ENCODE assay signal across 7 cellular contexts in genomic region chr6:70415247-70415646, GRCh38. TPM values are rescaled to one million over a fixed set of nuclear protein-coding genes. Genes with fewer than 3 reads are reported as not detected.
A peak's percentile ranks its signal among the peaks of the same experiment; 100 is the strongest.
DNase-seq lines count a peak whose midpoint lies in the region; ATAC-seq, FAIRE-seq and TF ChIP-seq lines count a peak whose summit lies in the region.

No MANE protein-coding gene starts in this region.

- in situ Hi-C loops in GM12878 (cut with MboI) = no loop called here

- H3K4me2 ChIP-seq in GM12878 (ENCODE audit: control insufficient read depth, insufficient read depth) = peak overlapping the region; percentile 66

- RAD21 ChIA-PET in GM12878 (lab: Charles Lee; ENCODE audit: unreplicated experiment) = interaction anchor here (0.8 to 1.2 kb wide), 4 partner anchors 10 to 195 kb away, joined by 3 read pairs; no protein-coding TSS in a partner anchor

- 0 out of 2 replicates have a peak overlapping the region, but pooled peaks have one; percentile 0 for H3K9ac ChIP-seq in GM12878 (ENCODE audit: control insufficient read depth, insufficient read depth, low read length)

- H3K4me3 Mint-ChIP-seq in IgD-negative memory B cell (peak overlapping the region; percentile 22 to 87 (median 38)), neural crest cell (peak overlapping the region; percentile 78)

- no peaks in the 10 kb centered on the region for H3K27me3 Mint-ChIP-seq in IgD-negative memory B cell
- H3K27me3 Mint-ChIP-seq in neural crest cell (ENCODE audit: low read depth) = no peaks in the 10 kb centered on the region

- SMC1A ChIA-PET in GM12878 (lab: Charles Lee; ENCODE audit: uncharacterized antibody, unreplicated experiment) = interaction anchor here (0.8 to 1.6 kb wide), 3 partner anchors 14 to 123 kb away, joined by 3 to 4 read pairs (median 3); no protein-coding TSS in a partner anchor

- POLR2A ChIA-PET in GM12878 (lab: Charles Lee) = interaction anchor here (0.7 to 3.2 kb wide), 2 partner anchors 20 to 253 kb away, joined by 3 to 12 read pairs; partner anchors contain the start of gene SMAP1

- no peak for TF ChIP-seq RAD21 in GM12878 (IDR thresholded peaks at IDR 0.05; ENCODE audit: insufficient read depth, low read depth, low read length)

- no peak for TF ChIP-seq EP300 in GM12878 (IDR thresholded peaks at IDR 0.05; ENCODE audit: borderline replicate concordance in 1 of 2, control insufficient read depth in 1 of 2, low read depth in 2 of 2, low read length in 2 of 2)

- ATAC-seq in GM12878 (peak; percentile 7; the same call in 2 of the 3 replicates), aorta (ENCODE audit: low FRiP score) (no peak)

- peaks cover 5% of the 10 kb centered on the region for H3K36me3 Mint-ChIP-seq in IgD-negative memory B cell
- H3K36me3 Mint-ChIP-seq in neural crest cell (ENCODE audit: low read depth) = peaks cover 15% of the 10 kb centered on the region

- DNase-seq in GM12865 (ENCODE audit: low read depth) (peak; percentile 35), GM12878 (ENCODE audit: low read depth, low spot score) (no peak), neural crest cell (ENCODE audit: low read depth, low spot score) (no peak), aorta (no peak), NCI-H1436 (lab: John Stamatoyannopoulos, UW) (no peak), Peyer's patch (no peak)

- H3K4me1 Mint-ChIP-seq in IgD-negative memory B cell (peaks cover 15 to 23% (median 18%) of the 10 kb centered on the region in 3 donors), neural crest cell (peaks cover 38% of the 10 kb centered on the region)

- H3K9me3 ChIP-seq in GM12878 (replicated peaks; ENCODE audit: control insufficient read depth, insufficient read depth, low read length) (peaks cover 2% of the 10 kb centered on the region; the same call in 1 of the 3 replicates), aorta (ENCODE audit: control insufficient read depth, low read length) (no peaks in the 10 kb centered on the region), Peyer's patch (no peaks in the 10 kb centered on the region)

- no peak overlapping the region for H2AFZ ChIP-seq in GM12878 (ENCODE audit: control insufficient read depth, low read depth, low read length)

- no peaks in the 10 kb centered on the region for H4K20me1 ChIP-seq in GM12878 (ENCODE audit: control insufficient read depth, insufficient read depth)

- TF ChIP-seq POLR2A in GM12878 (IDR thresholded peaks at IDR 0.05; ENCODE audit: low read depth, low read length) (no peak), Peyer's patch (IDR thresholded peaks at IDR 0.05) (no peak)

- peak overlapping the region; percentile 74; the same call in 1 of the 2 replicates for H3K27ac ChIP-seq in GM12878 (ENCODE audit: control insufficient read depth, insufficient read depth)
- H3K27ac ChIP-seq in aorta (ENCODE audit: low read depth in 1 of 2, low read length in 2 of 2) = no peak overlapping the region
- no peak overlapping the region for H3K27ac ChIP-seq in Peyer's patch

- peak overlapping the region; percentile 1 to 25 (median 4) for H3K27ac Mint-ChIP-seq in IgD-negative memory B cell
- no peak overlapping the region for H3K27ac Mint-ChIP-seq in neural crest cell (ENCODE audit: unreplicated experiment)

- no TSS peak for BruUV-seq in GM12878 (replicated peaks; lab: Mats Ljungman, UMichigan)

- peaks cover 0 to 6% of the 10 kb centered on the region in 2 experiments; a peak in 1 of 4 replicates for H3K36me3 ChIP-seq in GM12878 (ENCODE audit: control insufficient read depth in 2 of 2, insufficient read depth in 2 of 2, low read length in 1 of 2)
- peaks cover 0 to 3% of the 10 kb centered on the region in 2 donors for H3K36me3 ChIP-seq in aorta (ENCODE audit: control insufficient read depth in 1 of 2, insufficient read depth in 2 of 2, low read length in 1 of 2)
- H3K36me3 ChIP-seq in Peyer's patch = peaks cover 0 to 7% (median 0%) of the 10 kb centered on the region in 3 donors

- H3K4me1 ChIP-seq in GM12878 (ENCODE audit: control insufficient read depth, insufficient read depth, low read length) = no peaks in the 10 kb centered on the region
- peaks cover 0 to 3% of the 10 kb centered on the region in 2 donors for H3K4me1 ChIP-seq in aorta (ENCODE audit: control insufficient read depth in 1 of 2, insufficient read depth in 2 of 2, low read length in 2 of 2)
- H3K4me1 ChIP-seq in Peyer's patch = peaks cover 0 to 25% (median 0%) of the 10 kb centered on the region in 4 donors

- no peak for FAIRE-seq in GM12878 (lab: Jason Lieb, UNC)

- H3K9me3 Mint-ChIP-seq in IgD-negative memory B cell (no peaks in the 10 kb centered on the region), neural crest cell (peaks cover 2% of the 10 kb centered on the region)

- intact Hi-C loops in GM12878 (cut with micrococcal nuclease; ENCODE audit: unreplicated experiment) = no loop called here
- intact Hi-C loops in aorta (cut with DNase I) = loop anchor here in 1 of 2 donors (10.0 kb wide), 2 partner anchors 150 to 250 kb away; partner anchors contain the start of genes SDHAF4 and SMAP1

- TF ChIP-seq CTCF in GM12865 (IDR thresholded peaks at IDR 0.05; ENCODE audit: insufficient read depth, low read depth, low read length, missing control alignments) (no peak), GM12878 (IDR thresholded peaks at IDR 0.05 in 2 of 3, conservative IDR thresholded peaks at IDR 0.05 in 1 of 3; ENCODE audit: control insufficient read depth in 2 of 3, extremely low read depth in 1 of 3, insufficient read depth in 1 of 3, low read depth in 3 of 3, low read length in 3 of 3) (no peak), neural crest cell (conservative IDR thresholded peaks at IDR 0.05) (no peak), Peyer's patch (IDR thresholded peaks at IDR 0.05) (no peak)

- H3K27me3 ChIP-seq in GM12878 (replicated peaks in 1 of 2; ENCODE audit: control insufficient read depth in 2 of 2, insufficient read depth in 2 of 2, low read length in 1 of 2) = no peaks in the 10 kb centered on the region
- no peaks in the 10 kb centered on the region for H3K27me3 ChIP-seq in aorta (ENCODE audit: control insufficient read depth in 1 of 2, insufficient read depth in 2 of 2, low read length in 1 of 2)
- no peaks in the 10 kb centered on the region for H3K27me3 ChIP-seq in Peyer's patch

- H3K4me3 ChIP-seq in GM12865 (ENCODE audit: low read depth, low read length) = peak overlapping the region; percentile 78
- peak overlapping the region; percentile 58 for H3K4me3 ChIP-seq in GM12878
- no peak overlapping the region for H3K4me3 ChIP-seq in aorta (ENCODE audit: low read length in 2 of 2)
- H3K4me3 ChIP-seq in Peyer's patch = peak overlapping the region in 1 of 4 donors; percentile 80

- CTCF ChIA-PET in GM12878 (lab: Yijun Ruan, JAX) = interaction anchor here (0.8 to 8.3 kb wide), 8 partner anchors 10 to 271 kb away, joined by 3 to 36 read pairs (median 4); partner anchors contain the start of genes SDHAF4 and SMAP1

- H3K79me2 ChIP-seq in GM12878 (ENCODE audit: control insufficient read depth, insufficient read depth, low read length) = peaks cover 51% of the 10 kb centered on the region

RNA-seq across cellular contexts. Expression of gene FAM135A, which starts 1.9 kb away (rescaled TPM):
- polyA plus RNA-seq in IgD-negative memory B cell (4.8 TPM), GM12878 (2011; rRNA removed) (24.5 and 37.0 TPM in 2 replicates), GM12878 (2014; fragmentation: Illumina TruSeq; extraction: Trizol) (11.8 and 12.0 TPM in 2 replicates), GM12878 (2014; fragmentation: Nextera tagmentation; extraction: Ambion mirVana) (1 to 10 TPM; 3.9 to 4.4 TPM), GM12878 (2014; rRNA removed) (7.2 and 9.0 TPM in 2 replicates), GM12878 (2016; fragmentation: Nextera tagmentation; extraction: Ambion mirVana) (10 to 100 TPM; 13.1 to 14.8 TPM), aorta (10 to 100 TPM in 1 of 2 donors, 1 to 10 TPM in 1; 6.9 to 10.5 TPM)
- 200 and 205 TPM in 2 replicates for total RNA-seq in GM12878 (2013; cell fraction: nucleolus; rRNA removed)
- total RNA-seq in GM12878 (2014; rRNA removed) (15.9 and 24.4 TPM in 2 replicates), GM12878 (2014; rRNA removed; fragmentation: Illumina TruSeq; extraction: Trizol) (17.9 and 18.5 TPM in 2 replicates), GM12878 (2021) (12.0 and 14.2 TPM in 2 replicates), neural crest cell (30.9 and 32.1 TPM in 2 replicates), aorta (10 to 100 TPM; 21.6 to 25.7 TPM), Peyer's patch (10 to 100 TPM; 51.2 to 93.6 (median 82.5) TPM)
- polyA plus RNA-seq in GM12878 (2011; ENCODE audit: low read depth) = 1.5 TPM
- 7.9 and 8.2 TPM in 2 replicates for polyA plus RNA-seq in GM12878 (2011; cell fraction: cytosol; rRNA removed)
- polyA plus RNA-seq in GM12878 (2011; cell fraction: nucleus; rRNA removed) = 28.9 and 32.4 TPM in 2 replicates
- 3.3 and 5.5 TPM in 2 replicates for polyA plus RNA-seq in GM12878 (2012)
- polyA minus RNA-seq in GM12878 (2011; rRNA and poly(A)+ RNA removed) = 41.1 and 52.8 TPM in 2 replicates
- 11.1 and 14.0 TPM in 2 replicates for polyA minus RNA-seq in GM12878 (2011; cell fraction: cytosol; rRNA and poly(A)+ RNA removed)
- 65.2 and 115 TPM in 2 replicates for polyA minus RNA-seq in GM12878 (2011; cell fraction: nucleus; rRNA and poly(A)+ RNA removed)

Comparison
In these comparisons a context has a peak if more than half of its experiments do, and no peak if none do; other contexts are left out.
1. H3K4me3 ChIP-seq: peak in GM12865 (single experiment) and GM12878 (single experiment); none in aorta (0 of 2).